Comparison of ENCODE assay signal across 15 cellular contexts in genomic region chr15:90822204-90822955, GRCh38.
"Had no signal": no experiment of that assay in that cellular context is flagged by ENCODE, and none has a peak within 500 bp of the region (broad histone marks: within the 10 kb centered on the region; RNA-seq: fewer than 3 reads in every experiment).

No MANE protein-coding gene starts in this region.

- H3K9me3 ChIP-seq: SJCRH30, testis, upper lobe of left lung had no signal

- ATAC-seq: activated CD8-positive, alpha-beta T cell treated with anti-CD3 and anti-CD28 coated beads for 36 hours; effector memory CD8-positive, alpha-beta T cell had no signal

- H3K27me3 Mint-ChIP-seq: activated CD8-positive, alpha-beta T cell treated with anti-CD3 and anti-CD28 coated beads for 36 hours; activated naive CD8-positive, alpha-beta T cell treated with anti-CD3 and anti-CD28 coated beads for 36 hours; effector memory CD8-positive, alpha-beta T cell; stimulated activated naive CD8-positive, alpha-beta T cell treated with anti-CD3 and anti-CD28 coated beads, Interleukin-15, Interleukin-2, amounts not matched to agents 100 ng/mL and 50 ng/mL, for 24 hours had no signal

- H3K27ac ChIP-seq: parathyroid adenoma, SJCRH30, testis, upper lobe of left lung had no signal

- H3K4me3 ChIP-seq: SJCRH30, testis, upper lobe of left lung had no signal

- H3K27ac Mint-ChIP-seq: activated CD8-positive, alpha-beta T cell treated with anti-CD3 and anti-CD28 coated beads for 36 hours; activated naive CD8-positive, alpha-beta T cell treated with anti-CD3 and anti-CD28 coated beads for 36 hours; effector memory CD8-positive, alpha-beta T cell; stimulated activated naive CD8-positive, alpha-beta T cell treated with anti-CD3 and anti-CD28 coated beads, Interleukin-15, Interleukin-2, amounts not matched to agents 100 ng/mL and 50 ng/mL, for 24 hours had no signal

- H3K36me3 ChIP-seq: SJCRH30, upper lobe of left lung had no signal

- H3K9me3 Mint-ChIP-seq: activated CD8-positive, alpha-beta T cell treated with anti-CD3 and anti-CD28 coated beads for 36 hours; activated naive CD8-positive, alpha-beta T cell treated with anti-CD3 and anti-CD28 coated beads for 36 hours; effector memory CD8-positive, alpha-beta T cell; stimulated activated naive CD8-positive, alpha-beta T cell treated with anti-CD3 and anti-CD28 coated beads, Interleukin-15, Interleukin-2, amounts not matched to agents 100 ng/mL and 50 ng/mL, for 24 hours had no signal

- H3K9ac ChIP-seq: parathyroid adenoma had no signal

- H3K4me1 ChIP-seq: parathyroid adenoma had no signal

- DNase-seq: activated CD8-positive, alpha-beta T cell treated with anti-CD3 and anti-CD28 coated beads for 36 hours; activated gamma-delta T cell; activated naive CD8-positive, alpha-beta T cell treated with anti-CD3 and anti-CD28 coated beads for 36 hours; anterior cingulate cortex; dermis blood vessel endothelial cell; effector memory CD8-positive, alpha-beta T cell; head of caudate nucleus; retina; SJCRH30; stimulated activated CD4-positive, alpha-beta T cell treated with anti-CD3 and anti-CD28 coated beads, Interleukin-2, amount 100 ng/mL, for 48 hours; T1000; testis had no signal

- H3K4me3 Mint-ChIP-seq: activated CD8-positive, alpha-beta T cell treated with anti-CD3 and anti-CD28 coated beads for 36 hours; activated naive CD8-positive, alpha-beta T cell treated with anti-CD3 and anti-CD28 coated beads for 36 hours; effector memory CD8-positive, alpha-beta T cell; stimulated activated naive CD8-positive, alpha-beta T cell treated with anti-CD3 and anti-CD28 coated beads, Interleukin-15, Interleukin-2, amounts not matched to agents 100 ng/mL and 50 ng/mL, for 24 hours had no signal

- H3K36me3 Mint-ChIP-seq: activated naive CD8-positive, alpha-beta T cell treated with anti-CD3 and anti-CD28 coated beads for 36 hours had no signal

- H3K27me3 ChIP-seq: SJCRH30, testis, upper lobe of left lung had no signal
